ENCODE assay signal across 11 cellular contexts in the genomic region with DNA sequence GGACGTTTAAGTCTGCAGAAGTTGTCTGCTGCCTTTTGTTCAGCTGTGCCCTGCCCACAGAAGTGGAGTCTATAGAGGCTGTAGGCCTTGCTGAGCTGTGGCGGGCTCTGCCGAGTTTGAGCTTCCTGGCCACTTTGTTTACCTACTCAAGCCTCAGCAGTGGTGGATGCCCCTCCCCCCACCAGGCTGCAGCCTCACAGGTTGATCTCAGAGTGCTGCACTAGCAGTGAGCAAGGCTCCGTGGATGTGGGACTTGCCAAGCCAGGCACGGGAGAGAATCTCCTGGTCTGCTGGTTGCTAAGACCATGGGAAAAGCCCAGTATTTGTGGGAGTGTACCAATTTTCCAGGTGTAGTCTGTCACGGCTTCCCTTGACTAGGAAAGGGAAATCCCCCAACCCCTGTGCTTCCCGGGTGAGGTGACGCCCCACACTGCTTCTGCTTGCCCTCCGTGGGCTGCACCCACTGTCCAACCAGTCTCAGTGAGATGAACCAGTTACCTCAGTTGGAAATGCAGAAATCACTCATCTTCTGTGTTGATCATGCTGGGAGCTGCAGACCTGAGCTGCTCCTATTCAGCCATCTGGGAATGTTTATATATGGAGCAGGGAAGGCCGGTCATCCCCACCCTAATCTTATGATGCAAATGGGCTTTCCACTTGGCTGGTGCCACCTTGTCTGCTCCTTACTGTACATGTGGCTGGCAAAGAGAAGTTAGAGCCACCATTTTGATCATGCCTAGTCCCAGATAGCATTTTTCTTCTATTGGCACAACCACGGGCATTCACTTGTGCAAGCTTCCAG.
DNase-seq lines count a peak whose midpoint lies in the region; ATAC-seq and TF ChIP-seq lines count a peak whose summit lies in the region.
"Had no signal": no experiment of that assay in that cellular context is flagged by ENCODE, and none has a peak within 500 bp of the region (broad histone marks: within the 10 kb centered on the region; RNA-seq: fewer than 3 reads in every experiment).

No MANE protein-coding gene starts in this region.

- no peaks in the 10 kb centered on the region for H3K9me3 Mint-ChIP-seq in HFFc6

- no peaks in the 10 kb centered on the region for H3K27me3 Mint-ChIP-seq in HFFc6 (ENCODE audit: insufficient read depth)
- H3K27me3 Mint-ChIP-seq: stimulated activated naive CD8-positive, alpha-beta T cell treated with anti-CD3 and anti-CD28 coated beads, Interleukin-15, amount 100 ng/mL, for 72 hours had no signal

- H3K4me1 ChIP-seq in body of pancreas (peaks cover 13% of the 10 kb centered on the region), prostate gland (replicated peaks) (no peaks in the 10 kb centered on the region), left ventricle myocardium inferior (peaks cover 9% of the 10 kb centered on the region)
- H3K4me1 ChIP-seq: breast epithelium had no signal

- peak; percentile 23 for DNase-seq in activated T-cell treated with anti-CD3 and anti-CD28 coated beads, Interleukin-2, amount 50 U/mL, for 1 hour
- DNase-seq in activated T-cell treated with anti-CD3 and anti-CD28 coated beads, Interleukin-2, amount 50 U/mL, for 48 hours: no peak
- DNase-seq in NCI-H2227 (lab: John Stamatoyannopoulos, UW; ENCODE audit: unreplicated experiment) (peak; percentile 44), body of pancreas (peak; percentile 78 to 90 (median 84)), prostate gland (ENCODE audit: low spot score) (peak; percentile 32), left ventricle myocardium inferior (no peak), HFFc6 (no peak), inferior parietal cortex (ENCODE audit: extremely low spot score) (no peak)
- DNase-seq: NCI-H446 had no signal

- WGBS in body of pancreas, 2 donors: 35 to 55% methylated on average over 7 to 11 of the region's 11 CpGs
- WGBS in prostate gland: 62% methylated on average over 10 of the region's 11 CpGs

- H3K9me3 ChIP-seq in body of pancreas: no peaks in the 10 kb centered on the region
- no peaks in the 10 kb centered on the region for H3K9me3 ChIP-seq in prostate gland
- H3K9me3 ChIP-seq in left ventricle myocardium inferior (replicated peaks): peaks cover 4% of the 10 kb centered on the region
- H3K9me3 ChIP-seq: breast epithelium had no signal

- intact Hi-C loops in body of pancreas (cut with DNase I) (no loop called here), prostate gland (cut with DNase I) (no loop called here), left ventricle myocardium inferior (cut with micrococcal nuclease) (no loop called here)

- H3K4me3 ChIP-seq in body of pancreas (no peak overlapping the region), prostate gland (no peak overlapping the region), left ventricle myocardium inferior (no peak overlapping the region)
- H3K4me3 ChIP-seq: breast epithelium had no signal

- ATAC-seq in body of pancreas: peak; percentile 55
- ATAC-seq: stimulated activated naive CD8-positive, alpha-beta T cell treated with anti-CD3 and anti-CD28 coated beads, Interleukin-15, amount 100 ng/mL, for 72 hours had no signal

- peaks cover 20% of the 10 kb centered on the region for H3K4me1 Mint-ChIP-seq in HFFc6 (ENCODE audit: low read depth)

- H3K36me3 ChIP-seq in body of pancreas (replicated peaks in 1 of 2; ENCODE audit: insufficient read depth in 1 of 2, low read depth in 2 of 2) (no peaks in the 10 kb centered on the region), prostate gland (no peaks in the 10 kb centered on the region), left ventricle myocardium inferior (no peaks in the 10 kb centered on the region)
- H3K36me3 ChIP-seq: breast epithelium had no signal

- TF ChIP-seq POLR2A in body of pancreas (IDR thresholded peaks at IDR 0.05) (peak in 1 of 3 donors; percentile 31), prostate gland (IDR thresholded peaks at IDR 0.05) (no peak)

- H3K27ac Mint-ChIP-seq in HFFc6: no peak overlapping the region

- H3K27me3 ChIP-seq in body of pancreas (no peaks in the 10 kb centered on the region), prostate gland (replicated peaks; ENCODE audit: insufficient read depth) (no peaks in the 10 kb centered on the region), left ventricle myocardium inferior (ENCODE audit: low read depth) (no peaks in the 10 kb centered on the region)
- H3K27me3 ChIP-seq: breast epithelium had no signal

- H3K27ac ChIP-seq in body of pancreas (peak overlapping the region in 2 of 4 donors; percentile 6 to 30), prostate gland (no peak overlapping the region), left ventricle myocardium inferior (replicated peaks) (no peak overlapping the region)
- H3K27ac ChIP-seq: breast epithelium had no signal

- no peak for TF ChIP-seq CTCF in body of pancreas (IDR thresholded peaks at IDR 0.05)
- no peak for TF ChIP-seq CTCF in prostate gland (IDR thresholded peaks at IDR 0.05)
- TF ChIP-seq CTCF in left ventricle myocardium inferior (IDR thresholded peaks at IDR 0.05; ENCODE audit: borderline replicate concordance): no peak
- TF ChIP-seq CTCF in HFFc6 (IDR thresholded peaks at IDR 0.05): no peak

- H3K4me3 Mint-ChIP-seq in HFFc6: no peak overlapping the region
- H3K4me3 Mint-ChIP-seq: stimulated activated naive CD8-positive, alpha-beta T cell treated with anti-CD3 and anti-CD28 coated beads, Interleukin-15, amount 100 ng/mL, for 72 hours had no signal

- 0 out of 2 replicates have a peak, but pooled peaks cover 7% of the 10 kb centered on the region for H3K36me3 Mint-ChIP-seq in HFFc6 (ENCODE audit: low read depth)

Comparison
In these comparisons a context has a peak if more than half of its experiments do, and no peak if none do; other contexts are left out.
1. DNase-seq: peak in activated T-cell treated with anti-CD3 and anti-CD28 coated beads, Interleukin-2, amount 50 U/mL, for 1 hour (single experiment), NCI-H2227 (single experiment), body of pancreas (4 of 4) and prostate gland (single experiment); none in activated T-cell treated with anti-CD3 and anti-CD28 coated beads, Interleukin-2, amount 50 U/mL, for 48 hours (0 of 2), left ventricle myocardium inferior (single experiment), HFFc6 (single experiment) and inferior parietal cortex (single experiment).